Comparison of ENCODE assay signal across 8 cellular contexts in genomic region chr7:47968852-47969774, GRCh38. TPM values are rescaled to one million over a fixed set of nuclear protein-coding genes. Genes with fewer than 3 reads are reported as not detected.
DNase-seq lines count a peak whose midpoint lies in the region; ATAC-seq, FAIRE-seq and TF ChIP-seq lines count a peak whose summit lies in the region.

No MANE protein-coding gene starts in this region.

- no peaks in the 10 kb centered on the region for H3K4me1 ChIP-seq in astrocyte (ENCODE audit: insufficient read depth, low read length)

- H3K9me3 Mint-ChIP-seq in astrocyte (ENCODE audit: unreplicated experiment) = no peaks in the 10 kb centered on the region

- H4K20me1 ChIP-seq in astrocyte (ENCODE audit: insufficient read depth, low read length) = peaks cover 3% of the 10 kb centered on the region

- peaks cover 5% of the 10 kb centered on the region for H3K4me1 Mint-ChIP-seq in astrocyte (ENCODE audit: low read depth, unreplicated experiment)

- no peaks in the 10 kb centered on the region for H3K9me3 ChIP-seq in astrocyte (ENCODE audit: insufficient read depth, low read depth, low read length)

- peak; percentile 74 for FAIRE-seq in astrocyte (lab: Jason Lieb, UNC)

- peaks cover 30% of the 10 kb centered on the region for H3K36me3 Mint-ChIP-seq in astrocyte (ENCODE audit: low read depth, unreplicated experiment)

- no peaks in the 10 kb centered on the region for H3K27me3 Mint-ChIP-seq in astrocyte (ENCODE audit: low read depth, unreplicated experiment)

- no peak overlapping the region for H3K27ac ChIP-seq in astrocyte (ENCODE audit: low read depth, low read length)

- DNase-seq in ELF-1 (ENCODE audit: low read depth, low spot score) (peak; percentile 80), SW480 (ENCODE audit: low spot score) (peak; percentile 59), astrocyte (ENCODE audit: low read depth) (peak; percentile 45), hippocampal formation (lab: John Stamatoyannopoulos, UW) (peak; percentile 20 to 46)
- DNase-seq in stimulated activated CD4-positive, alpha-beta T cell treated with anti-CD3 and anti-CD28 coated beads, Interleukin-12 subunit alpha, Interleukin-12 subunit beta, amount 100 ng/mL, for 4 hours = peak; percentile 50

- no peak overlapping the region for H3K4me3 ChIP-seq in astrocyte (ENCODE audit: insufficient read depth, low read depth, low read length)

- H3K27me3 ChIP-seq in astrocyte (ENCODE audit: insufficient read depth, low read length) = no peaks in the 10 kb centered on the region

- H3K79me2 ChIP-seq in astrocyte (ENCODE audit: insufficient read depth, low read length) = no peaks in the 10 kb centered on the region

- H3K9ac ChIP-seq in astrocyte (ENCODE audit: low read length) = peak overlapping the region; percentile 29

- peak overlapping the region; percentile 28 for H3K27ac Mint-ChIP-seq in astrocyte (ENCODE audit: unreplicated experiment)

- peaks cover 52% of the 10 kb centered on the region for H3K36me3 ChIP-seq in astrocyte (ENCODE audit: insufficient read depth, low read length)

- H3K4me2 ChIP-seq in astrocyte (ENCODE audit: low read length) = no peak overlapping the region

- TF ChIP-seq CTCF in LNCAP (IDR thresholded peaks at IDR 0.05) = peak; percentile 89
- peak; percentile 98 for TF ChIP-seq CTCF in astrocyte (IDR thresholded peaks at IDR 0.05; ENCODE audit: insufficient read depth, low read depth, low read length)

- peak; percentile 54 for ATAC-seq in GM21717 (IDR thresholded peaks at IDR 0.05; ENCODE audit: unreplicated experiment)
- no peak for ATAC-seq in HG02970 (IDR thresholded peaks at IDR 0.05; ENCODE audit: low FRiP score, unreplicated experiment)

- no peak overlapping the region for H2AFZ ChIP-seq in astrocyte (ENCODE audit: low read depth, low read length)

- no peak overlapping the region for H3K4me3 Mint-ChIP-seq in astrocyte (ENCODE audit: unreplicated experiment)

RNA-seq across cellular contexts. Expression of gene HUS1, which starts 10.3 kb away (rescaled TPM):
- 31.0 and 34.4 TPM in 2 replicates for total RNA-seq in astrocyte

RNA-seq across cellular contexts. Expression of gene PKD1L1, which starts 20.8 kb away (rescaled TPM):
- total RNA-seq in astrocyte = 0.31 and 0.39 TPM in 2 replicates

RNA-seq across cellular contexts. Expression of gene SUN3, which starts 59.8 kb away (rescaled TPM):
- not detected in 2 replicates for total RNA-seq in astrocyte
